8 cellular contexts compared by ENCODE assay signal in genomic region chr17:6435968-6436367, GRCh38. TPM values are rescaled to one million over a fixed set of nuclear protein-coding genes. Genes with fewer than 3 reads are reported as not detected.
DNase-seq lines count a peak whose midpoint lies in the region; ATAC-seq and TF ChIP-seq lines count a peak whose summit lies in the region.

No MANE protein-coding gene starts in this region.

- intact Hi-C loops in heart left ventricle (cut with DNase I) = loop anchor here in 4 of 10 donors (1.0 to 10.0 kb wide), 3 partner anchors 849 to 1181 kb away; no protein-coding TSS in a partner anchor

- H3K4me3 ChIP-seq in heart left ventricle = no peak overlapping the region

- DNase-seq in EL (peak; percentile 71), Kasumi-1 (lab: John Stamatoyannopoulos, UW) (peak; percentile 41 to 49), heart left ventricle (peak in 4 of 5 donors; percentile 44 to 60 (median 49)), retina (peak; percentile 89)
- DNase-seq in activated naive CD8-positive, alpha-beta T cell treated with anti-CD3 and anti-CD28 coated beads for 36 hours = peak; percentile 56

- H3K4me3 Mint-ChIP-seq in activated naive CD8-positive, alpha-beta T cell treated with anti-CD3 and anti-CD28 coated beads for 36 hours = no peak overlapping the region

- peaks cover 0 to 35% (median 16%) of the 10 kb centered on the region in 9 donors for H3K27me3 ChIP-seq in heart left ventricle

- TF ChIP-seq POLR2A in heart left ventricle (IDR thresholded peaks at IDR 0.05) = no peak

- no peaks in the 10 kb centered on the region for H3K36me3 ChIP-seq in heart left ventricle

- no peak overlapping the region for H3K27ac Mint-ChIP-seq in activated naive CD8-positive, alpha-beta T cell treated with anti-CD3 and anti-CD28 coated beads for 36 hours

- H3K27ac ChIP-seq in heart left ventricle = no peak overlapping the region

- peaks cover 5% of the 10 kb centered on the region for H3K9me3 Mint-ChIP-seq in activated naive CD8-positive, alpha-beta T cell treated with anti-CD3 and anti-CD28 coated beads for 36 hours

- H3K27me3 Mint-ChIP-seq in activated naive CD8-positive, alpha-beta T cell treated with anti-CD3 and anti-CD28 coated beads for 36 hours = peaks cover 38% of the 10 kb centered on the region

- ATAC-seq in SK-N-SH treated with all-trans-retinoic acid at 6 μM for 48 hours = peak; percentile 99
- peak; percentile 61 to 95 (median 90) for ATAC-seq in heart left ventricle
- no peak for ATAC-seq in HG03460 (IDR thresholded peaks at IDR 0.05; ENCODE audit: unreplicated experiment)
- no peak for ATAC-seq in GM21526 (IDR thresholded peaks at IDR 0.05; ENCODE audit: low FRiP score, unreplicated experiment)

- peak; percentile 65 to 82 (median 76) for TF ChIP-seq CTCF in heart left ventricle (IDR thresholded peaks at IDR 0.05)

- peaks cover 0 to 6% (median 2%) of the 10 kb centered on the region in 12 donors for H3K9me3 ChIP-seq in heart left ventricle

- H3K4me1 Mint-ChIP-seq in activated naive CD8-positive, alpha-beta T cell treated with anti-CD3 and anti-CD28 coated beads for 36 hours = peaks cover 1% of the 10 kb centered on the region

- WGBS in heart left ventricle, 4 donors = 15 to 20% (median 19%) methylated on average over 9 of the region's 9 CpGs

- no peaks in the 10 kb centered on the region for H3K4me1 ChIP-seq in heart left ventricle

- peaks cover 4% of the 10 kb centered on the region for H3K36me3 Mint-ChIP-seq in activated naive CD8-positive, alpha-beta T cell treated with anti-CD3 and anti-CD28 coated beads for 36 hours

TF ChIP-seq in SK-N-SH treated with all-trans-retinoic acid at 6 μM for 48 hours, 23 proteins besides CTCF, POLR2A, EP300 and RAD21:
- no peak for TF ChIP-seq BACH2 (CRISPR knock-in tag; IDR thresholded peaks at IDR 0.05; ENCODE audit: borderline replicate concordance)
- no peak for TF ChIP-seq ZFP3 (CRISPR knock-in tag; IDR thresholded peaks at IDR 0.05)
- TF ChIP-seq, protein P1, sequence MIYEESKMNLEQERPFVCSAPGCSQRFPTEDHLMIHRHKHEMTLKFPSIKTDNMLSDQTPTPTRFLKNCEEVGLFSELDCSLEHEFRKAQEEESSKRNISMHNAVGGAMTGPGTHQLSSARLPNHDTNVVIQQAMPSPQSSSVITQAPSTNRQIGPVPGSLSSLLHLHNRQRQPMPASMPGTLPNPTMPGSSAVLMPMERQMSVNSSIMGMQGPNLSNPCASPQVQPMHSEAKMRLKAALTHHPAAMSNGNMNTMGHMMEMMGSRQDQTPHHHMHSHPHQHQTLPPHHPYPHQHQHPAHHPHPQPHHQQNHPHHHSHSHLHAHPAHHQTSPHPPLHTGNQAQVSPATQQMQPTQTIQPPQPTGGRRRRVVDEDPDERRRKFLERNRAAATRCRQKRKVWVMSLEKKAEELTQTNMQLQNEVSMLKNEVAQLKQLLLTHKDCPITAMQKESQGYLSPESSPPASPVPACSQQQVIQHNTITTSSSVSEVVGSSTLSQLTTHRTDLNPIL (CRISPR knock-in tag; IDR thresholded peaks at IDR 0.05; ENCODE audit: low read depth) = no peak
- TF ChIP-seq, protein P2, sequence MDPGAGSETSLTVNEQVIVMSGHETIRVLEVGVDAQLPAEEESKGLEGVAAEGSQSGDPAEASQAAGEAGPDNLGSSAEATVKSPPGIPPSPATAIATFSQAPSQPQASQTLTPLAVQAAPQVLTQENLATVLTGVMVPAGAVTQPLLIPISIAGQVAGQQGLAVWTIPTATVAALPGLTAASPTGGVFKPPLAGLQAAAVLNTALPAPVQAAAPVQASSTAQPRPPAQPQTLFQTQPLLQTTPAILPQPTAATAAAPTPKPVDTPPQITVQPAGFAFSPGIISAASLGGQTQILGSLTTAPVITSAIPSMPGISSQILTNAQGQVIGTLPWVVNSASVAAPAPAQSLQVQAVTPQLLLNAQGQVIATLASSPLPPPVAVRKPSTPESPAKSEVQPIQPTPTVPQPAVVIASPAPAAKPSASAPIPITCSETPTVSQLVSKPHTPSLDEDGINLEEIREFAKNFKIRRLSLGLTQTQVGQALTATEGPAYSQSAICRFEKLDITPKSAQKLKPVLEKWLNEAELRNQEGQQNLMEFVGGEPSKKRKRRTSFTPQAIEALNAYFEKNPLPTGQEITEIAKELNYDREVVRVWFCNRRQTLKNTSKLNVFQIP (CRISPR knock-in tag; IDR thresholded peaks at IDR 0.05; ENCODE audit: borderline replicate concordance, low read depth) = no peak
- no peak for TF ChIP-seq SNAI2 (CRISPR knock-in tag; IDR thresholded peaks at IDR 0.05)
- TF ChIP-seq TSHZ2 (CRISPR knock-in tag; IDR thresholded peaks at IDR 0.05) = no peak
- TF ChIP-seq ZFP30 (CRISPR knock-in tag; IDR thresholded peaks at IDR 0.05) = no peak
- TF ChIP-seq ARNTL (CRISPR knock-in tag; IDR thresholded peaks at IDR 0.05; ENCODE audit: borderline replicate concordance, low read depth) = no peak
- TF ChIP-seq CSDC2 (CRISPR knock-in tag; IDR thresholded peaks at IDR 0.05) = no peak
- no peak for TF ChIP-seq ESRRG (CRISPR knock-in tag; IDR thresholded peaks at IDR 0.05)
TF ChIP-seq in SK-N-SH treated with all-trans-retinoic acid at 6 μM for 48 hours: peak in this region for 0.

RNA-seq across cellular contexts. Expression of gene AIPL1, which starts 1.0 kb away (rescaled TPM):
- total RNA-seq in activated naive CD8-positive, alpha-beta T cell treated with anti-CD3 and anti-CD28 coated beads for 36 hours = not detected
- total RNA-seq in heart left ventricle = not detected
- not detected for polyA plus RNA-seq in heart left ventricle

RNA-seq across cellular contexts. Expression of gene PIMREG, which starts 8.3 kb away (rescaled TPM):
- total RNA-seq in activated naive CD8-positive, alpha-beta T cell treated with anti-CD3 and anti-CD28 coated beads for 36 hours = 1 to 10 TPM; 4.8 to 5.7 TPM
- 1 to 10 TPM in 2 of 9 donors, under 1 TPM in 3, not detected in 4; 0.35 to 4.6 (median 0.75) TPM for total RNA-seq in heart left ventricle
- under 1 TPM in 1 of 2 donors, not detected in 1; 0.21 TPM for polyA plus RNA-seq in heart left ventricle

Comparison
In these comparisons a context has a peak if more than half of its experiments do, and no peak if none do; other contexts are left out.
1. ATAC-seq: peak in SK-N-SH treated with all-trans-retinoic acid at 6 μM for 48 hours (single experiment) and heart left ventricle (4 of 4); none in HG03460 (single experiment) and GM21526 (single experiment).
2. Peak in every context shown above with its lines, with median percentiles within 50 percentile points of each other: DNase-seq.